1 cellular context compared by ENCODE assay signal in genomic region chr15:66508293-66508883, GRCh38.
TF ChIP-seq lines count a peak whose summit lies in the region.

No MANE protein-coding gene starts in this region.

TF ChIP-seq in K562, 482 proteins besides CTCF, POLR2A, EP300 and RAD21:
- no peak for TF ChIP-seq HDAC6 (IDR thresholded peaks at IDR 0.05; ENCODE audit: low read depth, low read length)
- peak; percentile 64; the same call in 1 of the 2 replicates for TF ChIP-seq SMARCA4 (IDR thresholded peaks at IDR 0.05)
- TF ChIP-seq KLF10 (CRISPR knock-in tag; IDR thresholded peaks at IDR 0.05), result no peak
- TF ChIP-seq NELFE (IDR thresholded peaks at IDR 0.05; ENCODE audit: insufficient read depth, insufficient read length), result no peak
- peak; percentile 61 for TF ChIP-seq MEIS2 (IDR thresholded peaks at IDR 0.05; ENCODE audit: partially characterized antibody)
- peak; percentile 68 for TF ChIP-seq ARID1B (IDR thresholded peaks at IDR 0.05)
- TF ChIP-seq KDM5B (IDR thresholded peaks at IDR 0.05; ENCODE audit: insufficient replicate concordance, low read depth, low read length), result no peak
- peak; percentile 18; the same call in 1 of the 2 replicates for TF ChIP-seq JUND (IDR thresholded peaks at IDR 0.05; ENCODE audit: borderline replicate concordance, low read depth, low read length)
- TF ChIP-seq JUND (tag; IDR thresholded peaks at IDR 0.05; ENCODE audit: borderline replicate concordance, low read depth, low read length), result no peak
- peak; percentile 58 for TF ChIP-seq CBFA2T3 (IDR thresholded peaks at IDR 0.05)
- peak; percentile 26; the same call in 1 of the 2 replicates for TF ChIP-seq TAL1 (IDR thresholded peaks at IDR 0.05)
- TF ChIP-seq ZNF41 (CRISPR knock-in tag; conservative IDR thresholded peaks at IDR 0.05), result no peak
- peak; percentile 49 for TF ChIP-seq DPF2 (IDR thresholded peaks at IDR 0.05)
- TF ChIP-seq PKNOX1 (IDR thresholded peaks at IDR 0.05), result peak; percentile 65
